14 cellular contexts compared by ENCODE assay signal in genomic region chrX:46279925-46280313, GRCh38.
A peak's percentile ranks its signal among the peaks of the same experiment; 100 is the strongest.
DNase-seq lines count a peak whose midpoint lies in the region; ATAC-seq, FAIRE-seq and TF ChIP-seq lines count a peak whose summit lies in the region.
"Had no signal": no experiment of that assay in that cellular context is flagged by ENCODE, and none has a peak within 500 bp of the region (broad histone marks: within the 10 kb centered on the region; RNA-seq: fewer than 3 reads in every experiment).

No MANE protein-coding gene starts in this region.

- H3K36me3 ChIP-seq in A673 (ENCODE audit: insufficient read depth, low read length, poor library complexity, severe bottlenecking) (no peaks in the 10 kb centered on the region), hepatocyte (replicated peaks; ENCODE audit: insufficient read depth, low read depth) (no peaks in the 10 kb centered on the region), HAP-1 (replicated peaks) (no peaks in the 10 kb centered on the region), mesendoderm (ENCODE audit: control insufficient read depth, insufficient read depth, low read length) (no peaks in the 10 kb centered on the region)

- H3K56ac ChIP-seq in mesendoderm (ENCODE audit: low read length), result no peak overlapping the region

- H4K5ac ChIP-seq in mesendoderm (ENCODE audit: low read length), result no peak overlapping the region

- H3K27ac ChIP-seq in A673 (ENCODE audit: low read depth, low read length, poor library complexity, severe bottlenecking) (peak overlapping the region; percentile 76), hepatocyte (no peak overlapping the region), mesendoderm (ENCODE audit: low read depth, low read length) (no peak overlapping the region)
- H3K27ac ChIP-seq: HL-60 had no signal

- in situ Hi-C loops in HAP-1 (cut with MboI; ENCODE audit: low sequenced_read_pairs), result no loop called here

- no TSS peak for BruUV-seq in A673 (replicated peaks; lab: Mats Ljungman, UMichigan)

- no peak overlapping the region for H3K4me2 ChIP-seq in hepatocyte
- no peak overlapping the region for H3K4me2 ChIP-seq in mesendoderm (ENCODE audit: low read length)

- no peak overlapping the region for H2BK120ac ChIP-seq in mesendoderm (ENCODE audit: low read depth, low read length)

- ATAC-seq in GM18517 (IDR thresholded peaks at IDR 0.05; ENCODE audit: unreplicated experiment) (peak; percentile 59), left lobe of liver (no peak)

- H4K8ac ChIP-seq in mesendoderm (ENCODE audit: low read depth, low read length), result no peak overlapping the region

- no peaks in the 10 kb centered on the region for H4K20me1 ChIP-seq in hepatocyte (ENCODE audit: insufficient read depth, poor library complexity, severe bottlenecking)

- H3K9me2 ChIP-seq in hepatocyte (replicated peaks; ENCODE audit: insufficient read depth), result no peaks in the 10 kb centered on the region

- H3K4me1 ChIP-seq in A673 (ENCODE audit: insufficient read depth, low read length, poor library complexity, severe bottlenecking) (peaks cover 28% of the 10 kb centered on the region), hepatocyte (ENCODE audit: insufficient read depth) (no peaks in the 10 kb centered on the region), HAP-1 (peaks cover 17% of the 10 kb centered on the region), mesendoderm (ENCODE audit: control insufficient read depth, low read depth, low read length) (no peaks in the 10 kb centered on the region)

- H3K27me3 ChIP-seq in A673 (replicated peaks; ENCODE audit: insufficient read depth, low read depth, low read length, poor library complexity) (no peaks in the 10 kb centered on the region), hepatocyte (no peaks in the 10 kb centered on the region), HAP-1 (ENCODE audit: low read depth) (no peaks in the 10 kb centered on the region), mesendoderm (ENCODE audit: insufficient read depth, low read length, poor library complexity) (no peaks in the 10 kb centered on the region)

- H3K4ac ChIP-seq in mesendoderm (ENCODE audit: low read depth, low read length), result no peak overlapping the region

- H3K23ac ChIP-seq in mesendoderm (ENCODE audit: low read length), result no peak overlapping the region

- no peak overlapping the region for H2AK5ac ChIP-seq in mesendoderm (ENCODE audit: low read length)

- no peaks in the 10 kb centered on the region for H3K79me1 ChIP-seq in mesendoderm (ENCODE audit: low read length)

- intact Hi-C loops in A673 (cut with micrococcal nuclease; ENCODE audit: unreplicated experiment), result no loop called here

- peak; percentile 67 for FAIRE-seq in RCC 7860 (lab: Jason Lieb, UNC)

- no peaks in the 10 kb centered on the region for H3K79me2 ChIP-seq in hepatocyte
- no peaks in the 10 kb centered on the region for H3K79me2 ChIP-seq in mesendoderm (ENCODE audit: control insufficient read depth, insufficient read depth, low read length)

- WGBS in hepatocyte (ENCODE audit: low lambda C conversion rate, missing lambda C conversion rate), result 68% methylated on average over 3 of the region's 3 CpGs
- WGBS in mesendoderm (ENCODE audit: extremely low coverage, insufficient coverage, low lambda C conversion rate), result no CpG with 5 or more reads among the region's 3 CpGs

- no peak overlapping the region for H2BK15ac ChIP-seq in mesendoderm (replicated peaks; ENCODE audit: low read depth)

- DNase-seq in A673 (ENCODE audit: low spot score) (peak; percentile 65), RCC 7860 (ENCODE audit: low spot score) (peak; percentile 40), fibroblast of gingiva (ENCODE audit: low read depth) (peak; percentile 26), left lobe of liver (ENCODE audit: low spot score) (no peak), hepatocyte (ENCODE audit: low spot score) (no peak), HAP-1 (ENCODE audit: low spot score in 2 of 2) (no peak), mesendoderm (no peak)
- DNase-seq: CD8-positive, alpha-beta memory T cell; naive B cell; NCI-H2171 treated with DMSO at 0.1 percent for 48 hours; stimulated activated CD4-positive, alpha-beta T cell treated with anti-CD3 and anti-CD28 coated beads, Interleukin-2, amount 100 ng/mL, for 24 hours had no signal

- no peaks in the 10 kb centered on the region for H3K9me3 ChIP-seq in A673 (ENCODE audit: low read depth, low read length, poor library complexity, severe bottlenecking)
- no peaks in the 10 kb centered on the region for H3K9me3 ChIP-seq in hepatocyte (ENCODE audit: low read depth)
- H3K9me3 ChIP-seq in HAP-1, result no peaks in the 10 kb centered on the region

- CTCF ChIA-PET in A673 (lab: Charles Lee), result no interaction called here

- POLR2A ChIA-PET in A673 (lab: Charles Lee; ENCODE audit: low non-redundant PET), result no interaction called here

- no peak overlapping the region for H3K4me3 ChIP-seq in A673 (ENCODE audit: low read depth, low read length, poor library complexity, severe bottlenecking)
- H3K4me3 ChIP-seq in hepatocyte, result no peak overlapping the region
- no peak overlapping the region for H3K4me3 ChIP-seq in HAP-1
- H3K4me3 ChIP-seq in mesendoderm (ENCODE audit: low read length), result no peak overlapping the region
- H3K4me3 ChIP-seq: GM23338 had no signal

- no peak overlapping the region for H2AFZ ChIP-seq in hepatocyte

- no peak overlapping the region for H3K18ac ChIP-seq in mesendoderm (ENCODE audit: low read length)

- H3K9ac ChIP-seq in mesendoderm (ENCODE audit: low read length), result no peak overlapping the region

- no peak for TF ChIP-seq CTCF in A673 (conservative IDR thresholded peaks at IDR 0.05; ENCODE audit: low read depth, low read length)
- TF ChIP-seq CTCF in hepatocyte (IDR thresholded peaks at IDR 0.05; ENCODE audit: poor library complexity), result no peak

- H2BK5ac ChIP-seq in mesendoderm (ENCODE audit: low read length), result no peak overlapping the region

Comparison
In these comparisons a context has a peak if more than half of its experiments do, and no peak if none do; other contexts are left out.
1. DNase-seq: peak in A673 (single experiment), RCC 7860 (single experiment) and fibroblast of gingiva (single experiment); none in left lobe of liver (single experiment), hepatocyte (single experiment), HAP-1 (0 of 2) and mesendoderm (single experiment).